1 cellular context compared by ENCODE assay signal in genomic region chr11:724063-724732, GRCh38.
TF ChIP-seq lines count a peak whose summit lies in the region.

No MANE protein-coding gene starts in this region.

TF ChIP-seq in IMR-90, 13 proteins besides CTCF, POLR2A, EP300 and RAD21:
- TF ChIP-seq SMC3 (IDR thresholded peaks at IDR 0.05; ENCODE audit: low read depth, low read length) (no peak), RCOR1 (IDR thresholded peaks at IDR 0.05; ENCODE audit: insufficient replicate concordance, low read length) (no peak), MAZ (IDR thresholded peaks at IDR 0.05; ENCODE audit: borderline replicate concordance, low read depth, low read length) (no peak), ELK1 (IDR thresholded peaks at IDR 0.05; ENCODE audit: borderline replicate concordance, low read depth, low read length) (no peak), MAFK (IDR thresholded peaks at IDR 0.05; ENCODE audit: low read depth, low read length) (no peak), BHLHE40 (IDR thresholded peaks at IDR 0.05; ENCODE audit: low read depth, low read length) (no peak), CHD1 (IDR thresholded peaks at IDR 0.05; ENCODE audit: low read depth, low read length) (no peak), MXI1 (IDR thresholded peaks at IDR 0.05; ENCODE audit: borderline replicate concordance, low read depth, low read length) (no peak), CEBPB (IDR thresholded peaks at IDR 0.05; ENCODE audit: low read depth, low read length) (no peak), USF2 (IDR thresholded peaks at IDR 0.05; ENCODE audit: low read depth, low read length) (no peak), NFE2L2 (IDR thresholded peaks at IDR 0.05; ENCODE audit: low read depth, low read length) (no peak), FOS (IDR thresholded peaks at IDR 0.05; ENCODE audit: low read depth, low read length) (no peak), RFX5 (IDR thresholded peaks at IDR 0.05; ENCODE audit: low read depth, low read length) (no peak)
